In the genomic region with DNA sequence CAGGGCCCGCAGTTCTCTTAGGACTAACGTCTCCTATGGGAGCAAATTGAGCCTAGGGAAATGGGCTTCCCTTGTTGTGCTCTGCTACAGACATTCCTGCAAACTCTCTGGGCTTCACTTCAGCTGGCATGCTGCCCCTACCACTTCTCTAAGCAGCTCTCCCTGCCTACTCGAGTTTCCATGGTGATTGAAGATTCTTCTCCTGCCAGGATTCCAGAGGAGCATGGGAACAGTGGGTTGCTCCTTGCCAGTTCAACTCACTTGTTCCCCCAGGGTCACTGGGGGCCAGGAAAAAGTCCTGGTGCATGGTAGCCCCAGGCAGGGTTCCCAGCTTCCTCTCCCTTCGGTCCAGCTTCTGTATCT, we compare ENCODE assay signal across 1 cellular context.
TF ChIP-seq lines count a peak whose summit lies in the region.

No MANE protein-coding gene starts in this region.

TF ChIP-seq in IMR-90, 13 proteins besides CTCF, POLR2A, EP300 and RAD21 (continued from another document):
- TF ChIP-seq, protein P1, sequence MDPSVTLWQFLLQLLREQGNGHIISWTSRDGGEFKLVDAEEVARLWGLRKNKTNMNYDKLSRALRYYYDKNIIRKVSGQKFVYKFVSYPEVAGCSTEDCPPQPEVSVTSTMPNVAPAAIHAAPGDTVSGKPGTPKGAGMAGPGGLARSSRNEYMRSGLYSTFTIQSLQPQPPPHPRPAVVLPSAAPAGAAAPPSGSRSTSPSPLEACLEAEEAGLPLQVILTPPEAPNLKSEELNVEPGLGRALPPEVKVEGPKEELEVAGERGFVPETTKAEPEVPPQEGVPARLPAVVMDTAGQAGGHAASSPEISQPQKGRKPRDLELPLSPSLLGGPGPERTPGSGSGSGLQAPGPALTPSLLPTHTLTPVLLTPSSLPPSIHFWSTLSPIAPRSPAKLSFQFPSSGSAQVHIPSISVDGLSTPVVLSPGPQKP (IDR thresholded peaks at IDR 0.05; ENCODE audit: borderline replicate concordance, low read depth, low read length) = no peak
- TF ChIP-seq BHLHE40 (IDR thresholded peaks at IDR 0.05; ENCODE audit: low read depth, low read length) (no peak), NFE2L2 (IDR thresholded peaks at IDR 0.05; ENCODE audit: low read depth, low read length) (no peak), CEBPB (IDR thresholded peaks at IDR 0.05; ENCODE audit: low read depth, low read length) (no peak), MXI1 (IDR thresholded peaks at IDR 0.05; ENCODE audit: borderline replicate concordance, low read depth, low read length) (no peak), SMC3 (IDR thresholded peaks at IDR 0.05; ENCODE audit: low read depth, low read length) (no peak), MAFK (IDR thresholded peaks at IDR 0.05; ENCODE audit: low read depth, low read length) (no peak), FOS (IDR thresholded peaks at IDR 0.05; ENCODE audit: low read depth, low read length) (no peak), RCOR1 (IDR thresholded peaks at IDR 0.05; ENCODE audit: insufficient replicate concordance, low read length) (no peak), RFX5 (IDR thresholded peaks at IDR 0.05; ENCODE audit: low read depth, low read length) (no peak)
- TF ChIP-seq, protein P2, sequence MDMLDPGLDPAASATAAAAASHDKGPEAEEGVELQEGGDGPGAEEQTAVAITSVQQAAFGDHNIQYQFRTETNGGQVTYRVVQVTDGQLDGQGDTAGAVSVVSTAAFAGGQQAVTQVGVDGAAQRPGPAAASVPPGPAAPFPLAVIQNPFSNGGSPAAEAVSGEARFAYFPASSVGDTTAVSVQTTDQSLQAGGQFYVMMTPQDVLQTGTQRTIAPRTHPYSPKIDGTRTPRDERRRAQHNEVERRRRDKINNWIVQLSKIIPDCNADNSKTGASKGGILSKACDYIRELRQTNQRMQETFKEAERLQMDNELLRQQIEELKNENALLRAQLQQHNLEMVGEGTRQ (IDR thresholded peaks at IDR 0.05; ENCODE audit: low read depth, low read length) = no peak
